ENCODE assay signal across 26 cellular contexts in genomic region chrX:83984961-83985360, GRCh38.
DNase-seq lines count a peak whose midpoint lies in the region; ATAC-seq, FAIRE-seq and TF ChIP-seq lines count a peak whose summit lies in the region.
"Had no signal": no experiment of that assay in that cellular context is flagged by ENCODE, and none has a peak within 500 bp of the region (broad histone marks: within the 10 kb centered on the region; RNA-seq: fewer than 3 reads in every experiment).

No MANE protein-coding gene starts in this region.

- no peaks in the 10 kb centered on the region for H3K4me1 ChIP-seq in kidney (ENCODE audit: control insufficient read depth in 1 of 2, insufficient read depth in 1 of 2, low read depth in 1 of 2, low read length in 2 of 2)
- H3K4me1 ChIP-seq in trophoblast cell (ENCODE audit: control insufficient read depth in 1 of 2, insufficient read depth in 2 of 2, low read length in 2 of 2): no peaks in the 10 kb centered on the region
- no peaks in the 10 kb centered on the region for H3K4me1 ChIP-seq in vagina
- H3K4me1 ChIP-seq: A549; BE2C; BLaER1 treated with 17β-estradiol and CSF1 and Interleukin-3, amounts not matched to agents 10 nM and 100 nM; HAP-1 had no signal

- H3K9ac ChIP-seq in kidney (ENCODE audit: low read length in 2 of 2): no peak overlapping the region
- no peak overlapping the region for H3K9ac ChIP-seq in trophoblast cell (ENCODE audit: low read length)
- H3K9ac ChIP-seq: BLaER1 treated with 17β-estradiol and CSF1 and Interleukin-3, amounts not matched to agents 10 nM and 100 nM had no signal

- peak overlapping the region; percentile 70 for H4K12ac ChIP-seq in trophoblast cell (ENCODE audit: low read depth, low read length)

- H2AK5ac ChIP-seq in trophoblast cell (ENCODE audit: low read length): no peak overlapping the region

- no peak for TF ChIP-seq POLR2A in vagina (IDR thresholded peaks at IDR 0.05)

- H4K8ac ChIP-seq in trophoblast cell (ENCODE audit: low read depth, low read length): no peak overlapping the region

- intact Hi-C loops in Right ventricle myocardium inferior (cut with DNase I): no loop called here
- intact Hi-C loops in left ventricle myocardium superior (cut with micrococcal nuclease): no loop called here
- intact Hi-C loops in kidney (cut with DNase I): no loop called here
- intact Hi-C loops in vagina (cut with DNase I): no loop called here

- no CpG with 5 or more reads among the region's 8 CpGs for WGBS in trophoblast cell (ENCODE audit: extremely low coverage, insufficient coverage, insufficient read length)

- TF ChIP-seq CTCF in kidney (IDR thresholded peaks at IDR 0.05; ENCODE audit: borderline replicate concordance, extremely low read depth, insufficient read depth) (no peak), vagina (IDR thresholded peaks at IDR 0.05) (no peak), GM20000 (IDR thresholded peaks at IDR 0.05; ENCODE audit: extremely low read depth, missing control alignments) (no peak)

- no peak overlapping the region for H3K4ac ChIP-seq in trophoblast cell (ENCODE audit: low read depth, low read length)

- H2BK5ac ChIP-seq in trophoblast cell (ENCODE audit: low read depth, low read length, poor library complexity): no peak overlapping the region

- no peaks in the 10 kb centered on the region for H3K36me3 ChIP-seq in kidney (ENCODE audit: control insufficient read depth in 1 of 2, insufficient read depth in 2 of 2, low read length in 2 of 2)
- no peaks in the 10 kb centered on the region for H3K36me3 ChIP-seq in trophoblast cell (ENCODE audit: control insufficient read depth in 1 of 2, insufficient read depth in 2 of 2, low read length in 2 of 2)
- H3K36me3 ChIP-seq in vagina: no peaks in the 10 kb centered on the region
- H3K36me3 ChIP-seq: BE2C; BLaER1 treated with 17β-estradiol and CSF1 and Interleukin-3, amounts not matched to agents 10 nM and 100 nM; HAP-1 had no signal

- H3K14ac ChIP-seq in trophoblast cell (ENCODE audit: low read length): no peak overlapping the region

- FAIRE-seq in kidney (lab: Jason Lieb, UNC): no peak
- FAIRE-seq: A549, D721Med, GM12878, GM19239, H54 had no signal

- DNase-seq in Right ventricle myocardium inferior (ENCODE audit: missing footprints) (peak; percentile 27), left ventricle myocardium superior (no peak), kidney (peak; percentile 37), trophoblast cell (no peak), vagina (ENCODE audit: extremely low spot score in 2 of 2) (no peak), GM20000 (ENCODE audit: low spot score) (no peak), NOMO-1 treated with dmso at 0.1 percent for 144 hours (lab: John Stamatoyannopoulos, UW; ENCODE audit: unreplicated experiment) (no peak)
- DNase-seq: 8988T; ACHN; AML-193; BE2C; CD4-positive, alpha-beta T cell; CD8-positive, alpha-beta memory T cell; DMS 273 treated with DMSO at 0.1 percent for 48 hours; DMS79; EL; GDM1; HFFc6 had no signal

- no peak overlapping the region for H3K23ac ChIP-seq in trophoblast cell (ENCODE audit: low read length)

- H3K27ac ChIP-seq in kidney (ENCODE audit: low read depth in 2 of 2, low read length in 2 of 2) (no peak overlapping the region), trophoblast cell (ENCODE audit: low read depth, low read length) (no peak overlapping the region), vagina (no peak overlapping the region)
- H3K27ac ChIP-seq: A549; BLaER1 treated with 17β-estradiol and CSF1 and Interleukin-3, amounts not matched to agents 10 nM and 100 nM had no signal

- H3K79me2 ChIP-seq in trophoblast cell (ENCODE audit: control insufficient read depth, insufficient read depth, low read length, poor library complexity): no peaks in the 10 kb centered on the region

- ATAC-seq in Right ventricle myocardium inferior (no peak), left ventricle myocardium superior (no peak)
- ATAC-seq: A549, GM12878, GM23338 had no signal

- no peak overlapping the region for H2BK120ac ChIP-seq in trophoblast cell (ENCODE audit: insufficient read depth, low read length, poor library complexity)

- H3K4me2 ChIP-seq in trophoblast cell (ENCODE audit: low read length): no peak overlapping the region
- H3K4me2 ChIP-seq: A549; BLaER1 treated with 17β-estradiol and CSF1 and Interleukin-3, amounts not matched to agents 10 nM and 100 nM; GM23338 had no signal

- H3K4me3 ChIP-seq in kidney (ENCODE audit: low read length in 2 of 2) (no peak overlapping the region), trophoblast cell (ENCODE audit: low read depth, low read length) (no peak overlapping the region), vagina (no peak overlapping the region)
- H3K4me3 ChIP-seq: A549; BLaER1 treated with 17β-estradiol and CSF1 and Interleukin-3, amounts not matched to agents 10 nM and 100 nM; GM12878; GM23338; HAP-1 had no signal

- no peaks in the 10 kb centered on the region for H3K27me3 ChIP-seq in trophoblast cell (ENCODE audit: insufficient read depth, low read length)
- no peaks in the 10 kb centered on the region for H3K27me3 ChIP-seq in vagina
- H3K27me3 ChIP-seq: BE2C had no signal

- H2BK12ac ChIP-seq in trophoblast cell (ENCODE audit: low read length): no peak overlapping the region

- H4K91ac ChIP-seq in trophoblast cell (ENCODE audit: low read depth, low read length): no peak overlapping the region

- no peak overlapping the region for H2AFZ ChIP-seq in trophoblast cell (ENCODE audit: insufficient read depth, low read length, poor library complexity)
- H2AFZ ChIP-seq: GM23338 had no signal

- H3K18ac ChIP-seq in trophoblast cell (ENCODE audit: low read length): no peak overlapping the region

- H3K79me1 ChIP-seq in trophoblast cell (ENCODE audit: low read length): no peaks in the 10 kb centered on the region

- H3K9me3 ChIP-seq in kidney (ENCODE audit: control insufficient read depth in 1 of 2, low read length in 2 of 2) (no peaks in the 10 kb centered on the region), trophoblast cell (ENCODE audit: insufficient read depth, low read depth, low read length) (no peaks in the 10 kb centered on the region), vagina (no peaks in the 10 kb centered on the region)
- H3K9me3 ChIP-seq: A549, BE2C, HAP-1 had no signal

Comparison
In these comparisons a context has a peak if more than half of its experiments do, and no peak if none do; other contexts are left out.
1. DNase-seq: peak in Right ventricle myocardium inferior (single experiment) and kidney (single experiment); none in left ventricle myocardium superior (single experiment), trophoblast cell (0 of 2), vagina (0 of 2), GM20000 (single experiment) and NOMO-1 treated with dmso at 0.1 percent for 144 hours (single experiment).